ENCODE assay signal across 8 cellular contexts in genomic region chr11:33701302-33701701, GRCh38. TPM values are rescaled to one million over a fixed set of nuclear protein-coding genes. Genes with fewer than 3 reads are reported as not detected.
DNase-seq lines count a peak whose midpoint lies in the region; ATAC-seq and TF ChIP-seq lines count a peak whose summit lies in the region.

No MANE protein-coding gene starts in this region.

- DNase-seq in NT2/D1 (ENCODE audit: low read depth, low spot score) (no peak), dorsolateral prefrontal cortex (no peak), nephron progenitor cell (no peak), hepatic stellate cell (ENCODE audit: low spot score) (no peak)
- DNase-seq in activated effector memory CD4-positive, alpha-beta T cell treated with Interleukin-2 at 50 U/mL for 16 hours, result no peak
- no peak for DNase-seq in stimulated activated naive CD4-positive, alpha-beta T cell treated with Interleukin-2 at 50 U/mL for 16 hours (lab: John Stamatoyannopoulos, UW)

- H3K4me3 Mint-ChIP-seq in nephron progenitor cell, result peak overlapping the region; percentile 75

- H3K9me3 ChIP-seq in ES-I3 (ENCODE audit: control insufficient read depth, insufficient read depth, low read length), result no peaks in the 10 kb centered on the region
- no peaks in the 10 kb centered on the region for H3K9me3 ChIP-seq in NT2/D1 (ENCODE audit: insufficient read depth, low read length)

- no peaks in the 10 kb centered on the region for H3K36me3 ChIP-seq in ES-I3 (ENCODE audit: insufficient read depth, low read length)
- peaks cover 4% of the 10 kb centered on the region for H3K36me3 ChIP-seq in NT2/D1 (ENCODE audit: insufficient read depth, insufficient read length, low read length)

- no peak for ATAC-seq in HG02885 (IDR thresholded peaks at IDR 0.05; ENCODE audit: poor library complexity, unreplicated experiment)

- peaks cover under 1% of the 10 kb centered on the region for H3K36me3 Mint-ChIP-seq in nephron progenitor cell (ENCODE audit: low read depth)

- H3K4me1 ChIP-seq in ES-I3 (ENCODE audit: insufficient read depth, low read length) (peaks cover 13% of the 10 kb centered on the region; the same call in 1 of the 2 replicates), NT2/D1 (ENCODE audit: insufficient read depth, insufficient read length) (no peaks in the 10 kb centered on the region)

- peaks cover 28% of the 10 kb centered on the region for H3K4me1 Mint-ChIP-seq in nephron progenitor cell

- H3K9ac ChIP-seq in ES-I3 (ENCODE audit: low read depth, low read length) (peak overlapping the region; percentile 53), NT2/D1 (ENCODE audit: insufficient read length, low read depth) (peak overlapping the region; percentile 45)

- no peaks in the 10 kb centered on the region for H3K9me3 Mint-ChIP-seq in nephron progenitor cell

- H3K4me3 ChIP-seq in NT2/D1 (ENCODE audit: insufficient read length, low read depth) (no peak overlapping the region), dorsolateral prefrontal cortex (peak overlapping the region; percentile 51 to 83 (median 71))

- intact Hi-C loops in dorsolateral prefrontal cortex (cut with DNase I), result loop anchor here (1.0 to 5.0 kb wide), 3 partner anchors 10 to 71 kb away; partner anchors contain the start of gene CD59 (in 1 of the 2)

- H3K27me3 ChIP-seq in NT2/D1 (ENCODE audit: insufficient read depth, insufficient read length) (peaks cover 4% of the 10 kb centered on the region), dorsolateral prefrontal cortex (no peaks in the 10 kb centered on the region)

- H3K27me3 Mint-ChIP-seq in nephron progenitor cell (ENCODE audit: low read depth, poor library complexity), result peaks cover 10% of the 10 kb centered on the region

- H3K27ac Mint-ChIP-seq in nephron progenitor cell, result peak overlapping the region; percentile 62

- TF ChIP-seq CTCF in dorsolateral prefrontal cortex (IDR thresholded peaks at IDR 0.05 in 54 of 56, conservative IDR thresholded peaks at IDR 0.05 in 2 of 56; ENCODE audit: low read depth in 1 of 56, partially characterized antibody in 56 of 56), result no peak
- no peak for TF ChIP-seq CTCF in nephron progenitor cell (IDR thresholded peaks at IDR 0.05)

- H3K27ac ChIP-seq in dorsolateral prefrontal cortex, result peak overlapping the region; percentile 2 to 90 (median 78)

RNA-seq across cellular contexts. Expression of gene C11orf91, which starts 0.7 kb away (rescaled TPM):
- total RNA-seq in dorsolateral prefrontal cortex, result 1 to 10 TPM in 9 of 120 experiments, under 1 TPM in 17, not detected in 94; 0.50 to 1.8 (median 0.85) TPM

RNA-seq across cellular contexts. Expression of gene CD59, which starts 34.9 kb away (rescaled TPM):
- total RNA-seq in dorsolateral prefrontal cortex, result 100 to 1,000 TPM; 235 to 598 (median 367) TPM
